8 cellular contexts compared by ENCODE assay signal in the genomic region with DNA sequence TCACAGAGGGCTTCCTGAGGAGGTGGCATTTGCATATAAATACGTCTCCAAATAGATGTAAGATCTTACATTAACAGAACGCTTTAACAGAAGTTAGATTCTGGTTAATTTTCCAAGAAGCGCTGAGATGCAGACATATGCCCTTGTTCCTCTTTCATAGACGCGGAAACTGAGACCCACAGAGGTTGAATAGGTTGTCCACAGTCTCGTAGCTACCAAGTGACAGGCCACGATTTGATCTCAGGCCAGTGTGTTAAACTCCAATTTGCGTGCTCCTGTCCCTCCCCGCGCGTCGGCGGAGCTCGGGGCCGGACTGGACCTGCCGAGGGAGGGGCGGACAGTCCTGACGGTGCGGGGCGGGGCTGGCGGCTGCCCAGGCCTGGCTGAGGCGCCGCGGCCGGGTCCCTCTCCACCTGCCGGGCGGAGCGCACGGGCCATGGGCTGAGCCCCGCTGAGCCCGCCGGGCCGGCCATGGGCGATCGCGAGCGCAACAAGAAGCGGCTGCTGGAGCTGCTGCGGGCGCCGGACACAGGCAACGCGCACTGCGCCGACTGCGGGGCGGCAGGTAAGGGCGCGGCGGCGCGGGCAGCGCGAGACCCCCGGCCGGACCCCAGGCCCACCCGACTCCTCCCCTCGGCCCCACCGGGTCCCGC. TPM values are rescaled to one million over a fixed set of nuclear protein-coding genes. Genes with fewer than 3 reads are reported as not detected.
DNase-seq lines count a peak whose midpoint lies in the region; ATAC-seq, FAIRE-seq and TF ChIP-seq lines count a peak whose summit lies in the region.

TSS of gene ADAP2 (plus strand) at position 402 of the 653 bp plus-strand sequence. CDS start at position 472, 70 bp downstream.

- H3K27me3 ChIP-seq in mammary epithelial cell (ENCODE audit: insufficient read depth, low read length) (peaks cover 9% of the 10 kb centered on the region), keratinocyte (ENCODE audit: control insufficient read depth, extremely low read depth, insufficient read depth, low read length) (peaks cover 38% of the 10 kb centered on the region)

- H3K4me2 ChIP-seq in mammary epithelial cell (ENCODE audit: insufficient read depth, low read depth, low read length) (peak within 1 kb of the TSS; percentile 90), keratinocyte (ENCODE audit: control insufficient read depth, extremely low read depth, insufficient read depth, low read depth, low read length) (peak within 1 kb of the TSS; percentile 78)

- dilution Hi-C loops in mammary epithelial cell (cut with HindIII; ENCODE audit: low sequenced_read_pairs) (no loop called here), keratinocyte (cut with MboI; ENCODE audit: extremely low pct_ligation_motif_present, low sequenced_read_pairs) (no loop called here)

- no peak within 1 kb of the TSS for H3K9ac ChIP-seq in mammary epithelial cell (ENCODE audit: insufficient read depth, low read length)
- H3K9ac ChIP-seq in keratinocyte (ENCODE audit: control insufficient read depth, extremely low read depth, insufficient read depth, low read length) = no peak within 1 kb of the TSS

- H3K9me3 ChIP-seq in mammary epithelial cell (replicated peaks; ENCODE audit: insufficient read depth, low read length) (no peaks in the 10 kb centered on the region), keratinocyte (ENCODE audit: control insufficient read depth, low read depth, low read length) (no peaks in the 10 kb centered on the region)

- H4K20me1 ChIP-seq in mammary epithelial cell (ENCODE audit: insufficient read depth, low read length) (no peaks in the 10 kb centered on the region), keratinocyte (ENCODE audit: control insufficient read depth, extremely low read depth, insufficient read depth, low read length) (no peaks in the 10 kb centered on the region)

- H2AFZ ChIP-seq in mammary epithelial cell (ENCODE audit: low read depth, low read length) (peak within 1 kb of the TSS; percentile 77), keratinocyte (ENCODE audit: control insufficient read depth, low read length) (peak within 1 kb of the TSS; percentile 29)

- H3K27ac ChIP-seq in mammary epithelial cell (ENCODE audit: insufficient read depth, low read depth, low read length) (no peak within 1 kb of the TSS), keratinocyte (ENCODE audit: control insufficient read depth, insufficient read depth, low read length) (no peak within 1 kb of the TSS), skin epidermis (peak within 1 kb of the TSS in 19 of 21 experiments; percentile 37 to 81 (median 68))

- no peak for FAIRE-seq in keratinocyte (lab: Jason Lieb, UNC)

- BruUV-seq in mammary epithelial cell (replicated peaks; lab: Mats Ljungman, UMichigan) = no TSS peak

- TF ChIP-seq CTCF in mammary epithelial cell (conservative IDR thresholded peaks at IDR 0.05 in 1 of 2, IDR thresholded peaks at IDR 0.05 in 1 of 2; ENCODE audit: extremely low read depth in 1 of 2, insufficient read depth in 1 of 2, low read depth in 1 of 2, low read length in 2 of 2) = no peak
- TF ChIP-seq CTCF in keratinocyte (optimal IDR thresholded peaks at IDR 0.05 in 1 of 3, IDR thresholded peaks at IDR 0.05 in 1 of 3, conservative IDR thresholded peaks at IDR 0.05 in 1 of 3; ENCODE audit: extremely low read depth in 1 of 3, insufficient read depth in 2 of 3, low read length in 3 of 3) = no peak

- DNase-seq in NCI-H2081 (lab: John Stamatoyannopoulos, UW) (peak; percentile 2 to 14), NCI-H2081 treated with DMSO at 0.1 percent for 48 hours (lab: John Stamatoyannopoulos, UW) (no peak), NCI-H460 (ENCODE audit: extremely low read depth, low read depth) (peak; percentile 7), mammary epithelial cell (peak; percentile 23), keratinocyte (ENCODE audit: low read depth, low spot score) (no peak), DMS79 (lab: John Stamatoyannopoulos, UW) (no peak)

- CTCF ChIA-PET in mammary epithelial cell (lab: Charles Lee; ENCODE audit: low non-redundant PET) = no interaction called here

- H3K4me1 ChIP-seq in mammary epithelial cell (ENCODE audit: insufficient read depth, low read length) = peaks cover 15% of the 10 kb centered on the region
- peaks cover 4% of the 10 kb centered on the region for H3K4me1 ChIP-seq in keratinocyte (ENCODE audit: control insufficient read depth, extremely low read depth, insufficient read depth, low read length)

- in situ Hi-C loops in mammary epithelial cell (cut with MboI; ENCODE audit: low sequenced_read_pairs in 2 of 2) = no loop called here

- H3K4me3 ChIP-seq in mammary epithelial cell (replicated peaks in 1 of 3; ENCODE audit: insufficient read depth in 1 of 3, low read depth in 2 of 3, low read length in 3 of 3) (peak within 1 kb of the TSS; percentile 22 to 46 (median 44)), keratinocyte (ENCODE audit: control insufficient read depth in 2 of 3, extremely low read depth in 1 of 3, insufficient read depth in 2 of 3, low read depth in 1 of 3, low read length in 3 of 3) (peak within 1 kb of the TSS; percentile 32 to 56 (median 48)), skin epidermis (peak within 1 kb of the TSS; percentile 36 to 58 (median 47))

- ATAC-seq in GM19395 (IDR thresholded peaks at IDR 0.05; ENCODE audit: unreplicated experiment) = no peak

- WGBS in mammary epithelial cell (ENCODE audit: low coverage, missing lambda C conversion rate) = 25% methylated on average over 7 of the region's 60 CpGs

- H3K9me1 ChIP-seq in keratinocyte (ENCODE audit: control insufficient read depth, extremely low read depth, insufficient read depth, low read length) = no peaks in the 10 kb centered on the region

- intact Hi-C loops in mammary epithelial cell (cut with micrococcal nuclease) = no loop called here

- H3K36me3 ChIP-seq in mammary epithelial cell (ENCODE audit: insufficient read depth, low read length) (no peaks in the 10 kb centered on the region), keratinocyte (ENCODE audit: control insufficient read depth in 2 of 2, extremely low read depth in 1 of 2, insufficient read depth in 2 of 2, low read length in 2 of 2) (no peaks in the 10 kb centered on the region)

- no peaks in the 10 kb centered on the region for H3K79me2 ChIP-seq in mammary epithelial cell (ENCODE audit: insufficient read depth, low read length)
- no peaks in the 10 kb centered on the region for H3K79me2 ChIP-seq in keratinocyte (ENCODE audit: control insufficient read depth, insufficient read depth, low read length)

RNA-seq across cellular contexts. Expression of gene ADAP2, which starts in this region (rescaled TPM):
- 1.2 and 1.3 TPM in 2 replicates for total RNA-seq in NCI-H460 (2014; rRNA removed; shearing (Covaris generic))
- polyA plus RNA-seq in NCI-H460 (2014; cell fraction: nucleus; rRNA removed) = 0.81 and 1.1 TPM in 2 replicates
- total RNA-seq in mammary epithelial cell = 1 to 10 TPM; 1.0 to 3.5 TPM
- polyA plus RNA-seq in mammary epithelial cell (0.32 TPM), keratinocyte (1.3 to 4.2 TPM (median 1.4 TPM) in 3 replicates)
- polyA minus RNA-seq in mammary epithelial cell (1.7 TPM), keratinocyte (2.8 to 4.7 TPM in 2 of 3 replicates, not detected in the other)
- polyA plus RNA-seq in keratinocyte (2011; ENCODE audit: low read depth) = 16.6 TPM
- 1.4 and 1.6 TPM in 2 replicates for polyA plus RNA-seq in keratinocyte (2011; cell fraction: cytosol; rRNA removed)
- 2.5 and 2.8 TPM in 2 replicates for polyA plus RNA-seq in keratinocyte (2011; cell fraction: nucleus; rRNA removed)
- 0.37 and 12.0 TPM in 2 replicates for polyA plus RNA-seq in keratinocyte (2012; ENCODE audit: low replicate concordance)
- 3.8 TPM for polyA minus RNA-seq in keratinocyte (2011; cell fraction: cytosol; rRNA and poly(A)+ RNA removed)
- polyA minus RNA-seq in keratinocyte (2011; cell fraction: nucleus; rRNA and poly(A)+ RNA removed) = 4.2 and 8.3 TPM in 2 replicates

Comparison
In these comparisons a context has a peak if more than half of its experiments do, and no peak if none do; other contexts are left out.
1. DNase-seq: peak in NCI-H2081 (2 of 2), NCI-H460 (single experiment) and mammary epithelial cell (single experiment); none in NCI-H2081 treated with DMSO at 0.1 percent for 48 hours (single experiment), keratinocyte (single experiment) and DMS79 (single experiment).
2. H3K27ac ChIP-seq: peak in skin epidermis (19 of 21); none in mammary epithelial cell (single experiment) and keratinocyte (single experiment).
3. Peak in every context shown above with its lines, with median percentiles within 50 percentile points of each other: H3K4me3 ChIP-seq.